20 cellular contexts compared by ENCODE assay signal in genomic region chr15:51377038-51377761, GRCh38. TPM values are rescaled to one million over a fixed set of nuclear protein-coding genes. Genes with fewer than 3 reads are reported as not detected.
A peak's percentile ranks its signal among the peaks of the same experiment; 100 is the strongest.
DNase-seq lines count a peak whose midpoint lies in the region; ATAC-seq and TF ChIP-seq lines count a peak whose summit lies in the region.
"Had no signal": no experiment of that assay in that cellular context is flagged by ENCODE, and none has a peak within 500 bp of the region (broad histone marks: within the 10 kb centered on the region; RNA-seq: fewer than 3 reads in every experiment).

No MANE protein-coding gene starts in this region.

- H3K4me3 Mint-ChIP-seq in CD4-positive, alpha-beta T cell, result no peak overlapping the region
- H3K4me3 Mint-ChIP-seq: activated CD4-positive, alpha-beta T cell treated with anti-CD3 and anti-CD28 coated beads, Interleukin-2, amount 10 ng/mL, durations not matched to agents 24 days and 14 days; activated naive CD8-positive, alpha-beta T cell; GM23338; naive thymus-derived CD4-positive, alpha-beta T cell had no signal

- no peak for TF ChIP-seq CTCF in AG10803 (conservative IDR thresholded peaks at IDR 0.05; ENCODE audit: low read length)
- TF ChIP-seq CTCF in epithelial cell of esophagus (IDR thresholded peaks at IDR 0.05; ENCODE audit: insufficient read depth, low read depth, low read length, missing control alignments), result no peak
- no peak for TF ChIP-seq CTCF in CD4-positive, alpha-beta T cell (IDR thresholded peaks at IDR 0.05)
- no peak for TF ChIP-seq CTCF in upper lobe of left lung (IDR thresholded peaks at IDR 0.05)

- H3K27ac Mint-ChIP-seq in CD4-positive, alpha-beta T cell, result no peak overlapping the region
- H3K27ac Mint-ChIP-seq: activated CD4-positive, alpha-beta T cell treated with anti-CD3 and anti-CD28 coated beads, Interleukin-2, amount 10 ng/mL, durations not matched to agents 24 days and 14 days; activated naive CD8-positive, alpha-beta T cell; GM23338; naive thymus-derived CD4-positive, alpha-beta T cell had no signal

- no peaks in the 10 kb centered on the region for H3K36me3 ChIP-seq in upper lobe of left lung
- H3K36me3 ChIP-seq: colonic mucosa, left lung, tibial artery had no signal

- no peak overlapping the region for H3K27ac ChIP-seq in CD4-positive, alpha-beta T cell (ENCODE audit: low read depth, low read length)
- H3K27ac ChIP-seq in upper lobe of left lung, result no peak overlapping the region
- H3K27ac ChIP-seq: colonic mucosa, left lung, tibial artery had no signal

- no peak for TF ChIP-seq EP300 in upper lobe of left lung (IDR thresholded peaks at IDR 0.05)

- H3K27me3 ChIP-seq in CD4-positive, alpha-beta T cell (ENCODE audit: control insufficient read depth, insufficient read depth, low read length), result no peaks in the 10 kb centered on the region
- no peaks in the 10 kb centered on the region for H3K27me3 ChIP-seq in upper lobe of left lung
- H3K27me3 ChIP-seq: colonic mucosa, left lung, tibial artery had no signal

- POLR2A ChIA-PET in CD4-positive, alpha-beta T cell (lab: Charles Lee), result no interaction called here

- H3K4me1 Mint-ChIP-seq in CD4-positive, alpha-beta T cell (ENCODE audit: low read depth), result no peaks in the 10 kb centered on the region
- H3K4me1 Mint-ChIP-seq: activated CD4-positive, alpha-beta T cell treated with anti-CD3 and anti-CD28 coated beads, Interleukin-2, amount 10 ng/mL, durations not matched to agents 24 days and 14 days; GM23338 had no signal

- WGBS in upper lobe of left lung, 2 donors, result 84 to 91% methylated on average over 15 of the region's 15 CpGs

- H3K4me1 ChIP-seq in upper lobe of left lung, result peaks cover 0 to 2% (median 0%) of the 10 kb centered on the region in 4 donors
- H3K4me1 ChIP-seq: colonic mucosa had no signal

- no peaks in the 10 kb centered on the region for H3K27me3 Mint-ChIP-seq in CD4-positive, alpha-beta T cell
- H3K27me3 Mint-ChIP-seq: activated naive CD8-positive, alpha-beta T cell had no signal

- H3K4me3 ChIP-seq in AG10803 (ENCODE audit: low read length) (no peak overlapping the region), epithelial cell of esophagus (ENCODE audit: low read length) (no peak overlapping the region), upper lobe of left lung (no peak overlapping the region)
- H3K4me3 ChIP-seq: colonic mucosa, GM23338, left lung, tibial artery had no signal

- no peaks in the 10 kb centered on the region for H3K9me3 ChIP-seq in CD4-positive, alpha-beta T cell (ENCODE audit: control insufficient read depth, low read length)
- H3K9me3 ChIP-seq in upper lobe of left lung, result no peaks in the 10 kb centered on the region
- H3K9me3 ChIP-seq: colonic mucosa, left lung, tibial artery had no signal

- no peak for TF ChIP-seq POLR2A in upper lobe of left lung (IDR thresholded peaks at IDR 0.05)

- CTCF ChIA-PET in CD4-positive, alpha-beta T cell (lab: Charles Lee), result no interaction called here

- no peak for ATAC-seq in GM18520 (IDR thresholded peaks at IDR 0.05; ENCODE audit: unreplicated experiment)
- ATAC-seq in CD4-positive, alpha-beta T cell (ENCODE audit: poor library complexity), result no peak
- no peak for ATAC-seq in upper lobe of left lung (ENCODE audit: low FRiP score in 2 of 2)
- ATAC-seq: GM23338; left lung; naive thymus-derived CD4-positive, alpha-beta T cell had no signal

- H3K9me3 Mint-ChIP-seq in CD4-positive, alpha-beta T cell, result no peaks in the 10 kb centered on the region
- H3K9me3 Mint-ChIP-seq: activated CD4-positive, alpha-beta T cell treated with anti-CD3 and anti-CD28 coated beads, Interleukin-2, amount 10 ng/mL, durations not matched to agents 24 days and 14 days; GM23338; naive thymus-derived CD4-positive, alpha-beta T cell had no signal

- H3K36me3 Mint-ChIP-seq in CD4-positive, alpha-beta T cell (ENCODE audit: low read depth), result no peaks in the 10 kb centered on the region
- H3K36me3 Mint-ChIP-seq: activated naive CD8-positive, alpha-beta T cell; naive thymus-derived CD4-positive, alpha-beta T cell had no signal

- intact Hi-C loops in CD4-positive, alpha-beta T cell (cut with DNase I, micrococcal nuclease), result no loop called here

- DNase-seq in AG10803 (ENCODE audit: low read depth), result peak; percentile 91
- peak; percentile 42 for DNase-seq in NCI-H226
- peak; percentile 14 for DNase-seq in epithelial cell of esophagus (ENCODE audit: low read depth)
- peak; percentile 22 for DNase-seq in myocyte (ENCODE audit: low read depth)
- DNase-seq in CD4-positive, alpha-beta T cell, result no peak
- DNase-seq in upper lobe of left lung, result no peak
- DNase-seq in amniotic stem cell (lab: John Stamatoyannopoulos, UW), result no peak
- DNase-seq: ACHN; activated CD4-positive, alpha-beta T cell treated with anti-CD3 and anti-CD28 coated beads, Interleukin-2, amount 10 ng/mL, durations not matched to agents 24 days and 14 days; colonic mucosa; erythroblast; left lung; naive thymus-derived CD4-positive, alpha-beta T cell; retina; stimulated activated CD4-positive, alpha-beta T cell treated with anti-CD3 and anti-CD28 coated beads, Interleukin-2, amount 100 ng/mL, for 24 hours; T-helper 9 cell; tibial artery had no signal

RNA-seq across cellular contexts. Expression of gene GLDN, which starts 35.7 kb away (rescaled TPM):
- total RNA-seq in myocyte (0.32 TPM in 1 of 2 replicates, not detected in the other), upper lobe of left lung (10 to 100 TPM; 21.3 to 84.2 (median 46.5) TPM)
- polyA plus RNA-seq in myocyte (2012), result 0.13 TPM
- not detected for total RNA-seq in CD4-positive, alpha-beta T cell
- total RNA-seq: activated CD4-positive, alpha-beta T cell treated with anti-CD3 and anti-CD28 coated beads, Interleukin-2, amount 10 ng/mL, durations not matched to agents 24 days and 14 days; naive thymus-derived CD4-positive, alpha-beta T cell had no signal
- polyA plus RNA-seq: naive thymus-derived CD4-positive, alpha-beta T cell had no signal

RNA-seq across cellular contexts. Expression of gene CYP19A1, which starts 38.8 kb away (rescaled TPM):
- total RNA-seq in myocyte (1.3 and 5.8 TPM in 2 replicates), upper lobe of left lung (1 to 10 TPM in 2 of 6 donors, under 1 TPM in 2, not detected in 2; 0.52 to 8.4 (median 1.0) TPM)
- 0.26 TPM for polyA plus RNA-seq in myocyte (2012)
- not detected for total RNA-seq in CD4-positive, alpha-beta T cell
- total RNA-seq: colonic mucosa, GM23338 had no signal
- polyA plus RNA-seq: naive thymus-derived CD4-positive, alpha-beta T cell had no signal

Comparison
In these comparisons a context has a peak if more than half of its experiments do, and no peak if none do; other contexts are left out.
1. DNase-seq: peak in AG10803 (single experiment), NCI-H226 (single experiment), epithelial cell of esophagus (single experiment) and myocyte (single experiment); none in CD4-positive, alpha-beta T cell (0 of 10), upper lobe of left lung (0 of 2) and amniotic stem cell (single experiment).
2. RNA of gene GLDN, which starts 35.7 kb away (total RNA-seq): 21.3 to 84.2 TPM in upper lobe of left lung; 0.32 TPM in myocyte and not detected in CD4-positive, alpha-beta T cell; every median in the first group is over 10 times any median in the second.